In genomic region chr3:95351158-95351557, GRCh38 we compare ENCODE assay signal across 22 cellular contexts.
DNase-seq lines count a peak whose midpoint lies in the region; ATAC-seq, FAIRE-seq and TF ChIP-seq lines count a peak whose summit lies in the region.
"Had no signal": no experiment of that assay in that cellular context is flagged by ENCODE, and none has a peak within 500 bp of the region (broad histone marks: within the 10 kb centered on the region; RNA-seq: fewer than 3 reads in every experiment).

No MANE protein-coding gene starts in this region.

- ATAC-seq in GM18868 (IDR thresholded peaks at IDR 0.05; ENCODE audit: unreplicated experiment), result peak; percentile 54
- peak; percentile 39 for ATAC-seq in GM21825 (IDR thresholded peaks at IDR 0.05; ENCODE audit: unreplicated experiment)
- peak; percentile 60 for ATAC-seq in HG03045 (IDR thresholded peaks at IDR 0.05; ENCODE audit: unreplicated experiment)
- peak; percentile 82 for ATAC-seq in left lung
- ATAC-seq: SK-N-SH treated with all-trans-retinoic acid at 6 μM for 48 hours had no signal

- H3K4me1 ChIP-seq in left lung, result no peaks in the 10 kb centered on the region
- H3K4me1 ChIP-seq: Peyer's patch had no signal

- intact Hi-C loops in left lung (cut with DNase I), result no loop called here

- no peak for DNase-seq in left lung
- no peak for DNase-seq in MV-4-11 (lab: John Stamatoyannopoulos, UW)
- no peak for DNase-seq in frontal cortex (ENCODE audit: low spot score in 2 of 2)
- no peak for DNase-seq in DMS153 treated with DMSO at 0.1 percent for 48 hours (lab: John Stamatoyannopoulos, UW; ENCODE audit: unreplicated experiment)
- DNase-seq: ACHN, AML-193, DMS53, GOT3, HFFc6, NCI-H1092 treated with DMSO at 0.1 percent for 48 hours, NCI-H510A treated with DMSO at 0.1 percent for 48 hours, NCI-H82, Peyer's patch, SHP77 treated with DMSO at 0.1 percent for 48 hours, T-helper 1 cell, T1000 had no signal

- FAIRE-seq in frontal cortex (lab: Jason Lieb, UNC), result no peak
- FAIRE-seq: GM19239 had no signal

- no peak overlapping the region for H3K27ac ChIP-seq in left lung
- H3K27ac ChIP-seq: KMS-11, Peyer's patch had no signal

- H3K9me3 ChIP-seq in left lung, result no peaks in the 10 kb centered on the region
- H3K9me3 ChIP-seq: Peyer's patch had no signal

- no peaks in the 10 kb centered on the region for H3K36me3 ChIP-seq in left lung
- H3K36me3 ChIP-seq: Peyer's patch had no signal

- no peak overlapping the region for H3K4me3 ChIP-seq in left lung
- H3K4me3 ChIP-seq: Peyer's patch had no signal

- no peak for TF ChIP-seq CTCF in left lung (IDR thresholded peaks at IDR 0.05)

- no peaks in the 10 kb centered on the region for H3K27me3 ChIP-seq in left lung
- H3K27me3 ChIP-seq: Peyer's patch had no signal
